Comparison of ENCODE assay signal across 8 cellular contexts in genomic region chr7:34430456-34430855, GRCh38.
DNase-seq lines count a peak whose midpoint lies in the region; ATAC-seq and TF ChIP-seq lines count a peak whose summit lies in the region.

No MANE protein-coding gene starts in this region.

- H3K27ac ChIP-seq in PC-9 (no peak overlapping the region), colonic mucosa (no peak overlapping the region)

- peak; percentile 23 for DNase-seq in AG04449 (ENCODE audit: low read depth, low spot score)
- peak in 1 of 2 experiments; percentile 24 for DNase-seq in PC-9
- peak; percentile 3 for DNase-seq in fibroblast of the conjunctiva (ENCODE audit: low read depth)
- no peak for DNase-seq in NCI-H2196 (lab: John Stamatoyannopoulos, UW; ENCODE audit: unreplicated experiment)
- no peak for DNase-seq in colonic mucosa
- DNase-seq in cerebellar nuclear complex (lab: John Stamatoyannopoulos, UW) = no peak

- no TSS peak for BruUV-seq in PC-9 (replicated peaks; lab: Mats Ljungman, UMichigan)

- intact Hi-C loops in PC-9 (cut with micrococcal nuclease; ENCODE audit: unreplicated experiment) (loop anchor here (1.0 kb wide), 2 partner anchors 109 to 296 kb away; no protein-coding TSS in a partner anchor), colonic mucosa (cut with DNase I) (no loop called here)

- no peaks in the 10 kb centered on the region for H4K20me1 ChIP-seq in PC-9 (ENCODE audit: insufficient read depth)

- H3K9me3 ChIP-seq in PC-9 (ENCODE audit: insufficient read depth, low read depth) (no peaks in the 10 kb centered on the region), colonic mucosa (no peaks in the 10 kb centered on the region)

- no peaks in the 10 kb centered on the region for H3K79me2 ChIP-seq in PC-9 (ENCODE audit: low read depth)

- no peak for ATAC-seq in HG02588 (IDR thresholded peaks at IDR 0.05; ENCODE audit: unreplicated experiment)

- H3K4me1 ChIP-seq in PC-9 (replicated peaks; ENCODE audit: insufficient read depth) = no peaks in the 10 kb centered on the region
- no peaks in the 10 kb centered on the region for H3K4me1 ChIP-seq in colonic mucosa

- POLR2A ChIA-PET in AG04449 (lab: Yijun Ruan, JAX) = no interaction called here
- POLR2A ChIA-PET in PC-9 (lab: Charles Lee; ENCODE audit: unreplicated experiment) = no interaction called here

- no peaks in the 10 kb centered on the region for H3K9me2 ChIP-seq in PC-9 (ENCODE audit: insufficient read depth)

- no peak overlapping the region for H3K4me2 ChIP-seq in PC-9

- no peaks in the 10 kb centered on the region for H3F3A ChIP-seq in PC-9 (ENCODE audit: insufficient read depth, low read depth)

- CTCF ChIA-PET in AG04449 (lab: Yijun Ruan, JAX) = interaction anchor here (0.7 to 3.4 kb wide), 7 partner anchors 9 to 112 kb away, joined by 3 to 31 read pairs (median 3); no protein-coding TSS in a partner anchor
- CTCF ChIA-PET in PC-9 (lab: Charles Lee) = no interaction called here

- H3K27me3 ChIP-seq in PC-9 (ENCODE audit: insufficient read depth, low read depth) (peaks cover 4% of the 10 kb centered on the region; the same call in 1 of the 2 replicates), colonic mucosa (no peaks in the 10 kb centered on the region)

- no peak overlapping the region for H2AFZ ChIP-seq in PC-9

- H3K36me3 ChIP-seq in PC-9 (ENCODE audit: low read depth) (no peaks in the 10 kb centered on the region), colonic mucosa (no peaks in the 10 kb centered on the region)

- H3K9ac ChIP-seq in colonic mucosa (ENCODE audit: low read depth in 2 of 2, low read length in 2 of 2) = no peak overlapping the region

- no peak overlapping the region for H3K4me3 ChIP-seq in AG04449 (ENCODE audit: low read depth, low read length)
- no peak overlapping the region for H3K4me3 ChIP-seq in PC-9
- no peak overlapping the region for H3K4me3 ChIP-seq in colonic mucosa

- TF ChIP-seq CTCF in AG04449 (IDR thresholded peaks at IDR 0.05; ENCODE audit: insufficient read depth, low read length, missing control alignments) (peak; percentile 44), GM12873 (IDR thresholded peaks at IDR 0.05; ENCODE audit: insufficient read depth, low read depth, low read length, missing control alignments) (peak; percentile 20), PC-9 (conservative IDR thresholded peaks at IDR 0.05) (peak; percentile 71), colonic mucosa (IDR thresholded peaks at IDR 0.05) (no peak)

Comparison
In these comparisons a context has a peak if more than half of its experiments do, and no peak if none do; other contexts are left out.
1. DNase-seq: peak in AG04449 (single experiment) and fibroblast of the conjunctiva (single experiment); none in NCI-H2196 (single experiment), colonic mucosa (single experiment) and cerebellar nuclear complex (0 of 2).